Comparison of ENCODE assay signal across 8 cellular contexts in genomic region chr11:106917973-106918372, GRCh38.
A peak's percentile ranks its signal among the peaks of the same experiment; 100 is the strongest.
DNase-seq lines count a peak whose midpoint lies in the region; ATAC-seq, FAIRE-seq and TF ChIP-seq lines count a peak whose summit lies in the region.

No MANE protein-coding gene starts in this region.

- H3K36me3 ChIP-seq in bronchial epithelial cell (ENCODE audit: control insufficient read depth, insufficient read depth, low read length) = no peaks in the 10 kb centered on the region

- ATAC-seq in GM18511 (IDR thresholded peaks at IDR 0.05; ENCODE audit: unreplicated experiment) = peak; percentile 90
- peak; percentile 81 for ATAC-seq in HG03135 (IDR thresholded peaks at IDR 0.05; ENCODE audit: unreplicated experiment)
- no peak for ATAC-seq in GM21825 (IDR thresholded peaks at IDR 0.05; ENCODE audit: unreplicated experiment)
- no peak for ATAC-seq in sciatic nerve

- intact Hi-C loops in sciatic nerve (cut with DNase I) = no loop called here

- peak; percentile 33 for TF ChIP-seq CTCF in AG04449 (IDR thresholded peaks at IDR 0.05; ENCODE audit: insufficient read depth, low read length, missing control alignments)
- peak; percentile 53 for TF ChIP-seq CTCF in bronchial epithelial cell (IDR thresholded peaks at IDR 0.05; ENCODE audit: insufficient read depth, low read length, severe bottlenecking)

- H3K27me3 ChIP-seq in bronchial epithelial cell (ENCODE audit: control insufficient read depth, insufficient read depth, low read length) = no peaks in the 10 kb centered on the region

- DNase-seq in AG04449 (ENCODE audit: low read depth, low spot score) = no peak
- peak; percentile 21 for DNase-seq in bronchial epithelial cell (ENCODE audit: low read depth)
- no peak for DNase-seq in NCI-H187 treated with DMSO at 0.1 percent for 48 hours (lab: John Stamatoyannopoulos, UW)
- no peak for DNase-seq in sciatic nerve (ENCODE audit: low spot score)
- DNase-seq in HuH-7.5 (ENCODE audit: low spot score) = no peak

- POLR2A ChIA-PET in AG04449 (lab: Yijun Ruan, JAX) = no interaction called here

- no peak for FAIRE-seq in bronchial epithelial cell (lab: Jason Lieb, UNC)

- CTCF ChIA-PET in AG04449 (lab: Yijun Ruan, JAX) = no interaction called here

- no peak overlapping the region for H3K4me3 ChIP-seq in AG04449 (ENCODE audit: low read depth, low read length)
- no peak overlapping the region for H3K4me3 ChIP-seq in bronchial epithelial cell (ENCODE audit: low read depth, low read length)

Comparison
In these comparisons a context has a peak if more than half of its experiments do, and no peak if none do; other contexts are left out.
1. ATAC-seq: peak in GM18511 (single experiment) and HG03135 (single experiment); none in GM21825 (single experiment) and sciatic nerve (single experiment).